1 cellular context compared by ENCODE assay signal in the genomic region with DNA sequence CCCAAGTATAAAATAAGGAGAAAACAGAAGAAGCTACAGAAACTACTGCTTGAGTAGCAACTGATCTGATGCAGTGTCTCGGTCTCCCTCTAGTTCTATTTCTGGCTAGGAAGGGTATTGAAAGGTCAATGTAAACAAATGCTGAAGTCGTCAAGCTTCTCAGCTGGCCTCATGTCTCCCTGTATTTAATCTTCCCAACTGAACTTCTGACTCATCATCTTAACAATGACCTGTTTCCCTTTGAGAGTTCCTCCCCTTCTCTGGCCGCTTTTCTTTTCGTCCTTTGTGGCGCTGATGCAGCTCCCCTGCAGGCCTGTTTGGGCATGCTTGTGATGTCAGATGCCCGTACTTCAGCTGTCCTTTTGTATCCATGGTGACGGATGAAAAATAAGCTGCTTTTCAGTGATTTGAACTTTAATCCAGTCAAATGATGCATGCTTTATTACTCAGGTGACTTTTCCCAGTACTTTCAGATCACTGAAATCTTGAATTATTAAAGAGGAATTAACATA.
TF ChIP-seq lines count a peak whose summit lies in the region.

No MANE protein-coding gene starts in this region.

TF ChIP-seq in HEK293, 187 proteins besides CTCF, POLR2A, EP300 and RAD21 (continued from another document and continues in another):
- TF ChIP-seq, protein P1, sequence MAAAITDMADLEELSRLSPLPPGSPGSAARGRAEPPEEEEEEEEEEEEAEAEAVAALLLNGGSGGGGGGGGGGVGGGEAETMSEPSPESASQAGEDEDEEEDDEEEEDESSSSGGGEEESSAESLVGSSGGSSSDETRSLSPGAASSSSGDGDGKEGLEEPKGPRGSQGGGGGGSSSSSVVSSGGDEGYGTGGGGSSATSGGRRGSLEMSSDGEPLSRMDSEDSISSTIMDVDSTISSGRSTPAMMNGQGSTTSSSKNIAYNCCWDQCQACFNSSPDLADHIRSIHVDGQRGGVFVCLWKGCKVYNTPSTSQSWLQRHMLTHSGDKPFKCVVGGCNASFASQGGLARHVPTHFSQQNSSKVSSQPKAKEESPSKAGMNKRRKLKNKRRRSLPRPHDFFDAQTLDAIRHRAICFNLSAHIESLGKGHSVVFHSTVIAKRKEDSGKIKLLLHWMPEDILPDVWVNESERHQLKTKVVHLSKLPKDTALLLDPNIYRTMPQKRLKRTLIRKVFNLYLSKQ (tag by site-specific recombination; IDR thresholded peaks at IDR 0.05; ENCODE audit: borderline replicate concordance): no peak
- TF ChIP-seq, protein P2, sequence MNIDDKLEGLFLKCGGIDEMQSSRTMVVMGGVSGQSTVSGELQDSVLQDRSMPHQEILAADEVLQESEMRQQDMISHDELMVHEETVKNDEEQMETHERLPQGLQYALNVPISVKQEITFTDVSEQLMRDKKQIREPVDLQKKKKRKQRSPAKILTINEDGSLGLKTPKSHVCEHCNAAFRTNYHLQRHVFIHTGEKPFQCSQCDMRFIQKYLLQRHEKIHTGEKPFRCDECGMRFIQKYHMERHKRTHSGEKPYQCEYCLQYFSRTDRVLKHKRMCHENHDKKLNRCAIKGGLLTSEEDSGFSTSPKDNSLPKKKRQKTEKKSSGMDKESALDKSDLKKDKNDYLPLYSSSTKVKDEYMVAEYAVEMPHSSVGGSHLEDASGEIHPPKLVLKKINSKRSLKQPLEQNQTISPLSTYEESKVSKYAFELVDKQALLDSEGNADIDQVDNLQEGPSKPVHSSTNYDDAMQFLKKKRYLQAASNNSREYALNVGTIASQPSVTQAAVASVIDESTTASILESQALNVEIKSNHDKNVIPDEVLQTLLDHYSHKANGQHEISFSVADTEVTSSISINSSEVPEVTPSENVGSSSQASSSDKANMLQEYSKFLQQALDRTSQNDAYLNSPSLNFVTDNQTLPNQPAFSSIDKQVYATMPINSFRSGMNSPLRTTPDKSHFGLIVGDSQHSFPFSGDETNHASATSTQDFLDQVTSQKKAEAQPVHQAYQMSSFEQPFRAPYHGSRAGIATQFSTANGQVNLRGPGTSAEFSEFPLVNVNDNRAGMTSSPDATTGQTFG (tag by site-specific recombination; IDR thresholded peaks at IDR 0.05; ENCODE audit: borderline replicate concordance): no peak
- TF ChIP-seq, protein P3, sequence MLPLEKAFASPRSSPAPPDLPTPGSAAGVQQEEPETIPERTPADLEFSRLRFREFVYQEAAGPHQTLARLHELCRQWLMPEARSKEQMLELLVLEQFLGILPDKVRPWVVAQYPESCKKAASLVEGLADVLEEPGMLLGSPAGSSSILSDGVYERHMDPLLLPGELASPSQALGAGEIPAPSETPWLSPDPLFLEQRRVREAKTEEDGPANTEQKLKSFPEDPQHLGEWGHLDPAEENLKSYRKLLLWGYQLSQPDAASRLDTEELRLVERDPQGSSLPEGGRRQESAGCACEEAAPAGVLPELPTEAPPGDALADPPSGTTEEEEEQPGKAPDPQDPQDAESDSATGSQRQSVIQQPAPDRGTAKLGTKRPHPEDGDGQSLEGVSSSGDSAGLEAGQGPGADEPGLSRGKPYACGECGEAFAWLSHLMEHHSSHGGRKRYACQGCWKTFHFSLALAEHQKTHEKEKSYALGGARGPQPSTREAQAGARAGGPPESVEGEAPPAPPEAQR (tag by site-specific recombination; IDR thresholded peaks at IDR 0.05): no peak
- TF ChIP-seq ZNF266 (tag by site-specific recombination; IDR thresholded peaks at IDR 0.05; ENCODE audit: low read depth) (no peak), ZNF175 (tag by site-specific recombination; IDR thresholded peaks at IDR 0.05) (no peak), ZNF626 (tag by site-specific recombination; IDR thresholded peaks at IDR 0.05) (no peak), ZNF571 (tag by site-specific recombination; IDR thresholded peaks at IDR 0.05) (no peak), SP2 (tag by site-specific recombination; IDR thresholded peaks at IDR 0.05) (peak; percentile 59), ZNF521 (tag by site-specific recombination; IDR thresholded peaks at IDR 0.05) (no peak), ZNF660 (tag by site-specific recombination; IDR thresholded peaks at IDR 0.05) (peak; percentile 88), WT1 (tag by site-specific recombination; IDR thresholded peaks at IDR 0.05) (peak; percentile 94), ZNF239 (tag by site-specific recombination; IDR thresholded peaks at IDR 0.05) (no peak), ZXDB (tag by site-specific recombination; IDR thresholded peaks at IDR 0.05) (peak; percentile 80; the same call in 1 of the 2 replicates), SCRT1 (tag by site-specific recombination; IDR thresholded peaks at IDR 0.05; ENCODE audit: borderline replicate concordance) (no peak; the same call in 1 of the 2 replicates), ZNF174 (tag by site-specific recombination; IDR thresholded peaks at IDR 0.05) (no peak), ZNF561 (tag by site-specific recombination; IDR thresholded peaks at IDR 0.05; ENCODE audit: borderline replicate concordance) (peak; percentile 66), MEIS1 (CRISPR knock-in tag; IDR thresholded peaks at IDR 0.05; ENCODE audit: borderline replicate concordance) (no peak), ZNF311 (tag by site-specific recombination; IDR thresholded peaks at IDR 0.05; ENCODE audit: borderline replicate concordance) (no peak), SALL2 (tag by site-specific recombination; IDR thresholded peaks at IDR 0.05; ENCODE audit: borderline replicate concordance) (no peak), ZNF664 (tag by site-specific recombination; IDR thresholded peaks at IDR 0.05) (no peak), ZNF426 (tag by site-specific recombination; IDR thresholded peaks at IDR 0.05) (no peak), ZNF416 (tag by site-specific recombination; IDR thresholded peaks at IDR 0.05) (no peak), MZF1 (tag by site-specific recombination; IDR thresholded peaks at IDR 0.05; ENCODE audit: borderline replicate concordance) (peak; percentile 88), ZNF596 (tag by site-specific recombination; IDR thresholded peaks at IDR 0.05) (no peak; the same call in 1 of the 2 replicates), ZNF785 (tag by site-specific recombination; IDR thresholded peaks at IDR 0.05) (no peak), ZNF600 (tag by site-specific recombination; IDR thresholded peaks at IDR 0.05) (peak; percentile 58; the same call in 1 of the 2 replicates), KLF1 (tag by site-specific recombination; IDR thresholded peaks at IDR 0.05) (no peak), ZEB2 (tag by site-specific recombination; IDR thresholded peaks at IDR 0.05) (peak; percentile 94), ZNF76 (tag by site-specific recombination; IDR thresholded peaks at IDR 0.05; ENCODE audit: borderline replicate concordance, low read depth) (peak; percentile 20; the same call in 1 of the 2 replicates), ZNF221 (tag by site-specific recombination; IDR thresholded peaks at IDR 0.05; ENCODE audit: borderline replicate concordance) (no peak), SP3 (tag by site-specific recombination; IDR thresholded peaks at IDR 0.05) (no peak), ZFP41 (tag by site-specific recombination; IDR thresholded peaks at IDR 0.05; ENCODE audit: borderline replicate concordance) (no peak), SCRT2 (tag by site-specific recombination; IDR thresholded peaks at IDR 0.05) (peak; percentile 94)
- TF ChIP-seq, protein P4, sequence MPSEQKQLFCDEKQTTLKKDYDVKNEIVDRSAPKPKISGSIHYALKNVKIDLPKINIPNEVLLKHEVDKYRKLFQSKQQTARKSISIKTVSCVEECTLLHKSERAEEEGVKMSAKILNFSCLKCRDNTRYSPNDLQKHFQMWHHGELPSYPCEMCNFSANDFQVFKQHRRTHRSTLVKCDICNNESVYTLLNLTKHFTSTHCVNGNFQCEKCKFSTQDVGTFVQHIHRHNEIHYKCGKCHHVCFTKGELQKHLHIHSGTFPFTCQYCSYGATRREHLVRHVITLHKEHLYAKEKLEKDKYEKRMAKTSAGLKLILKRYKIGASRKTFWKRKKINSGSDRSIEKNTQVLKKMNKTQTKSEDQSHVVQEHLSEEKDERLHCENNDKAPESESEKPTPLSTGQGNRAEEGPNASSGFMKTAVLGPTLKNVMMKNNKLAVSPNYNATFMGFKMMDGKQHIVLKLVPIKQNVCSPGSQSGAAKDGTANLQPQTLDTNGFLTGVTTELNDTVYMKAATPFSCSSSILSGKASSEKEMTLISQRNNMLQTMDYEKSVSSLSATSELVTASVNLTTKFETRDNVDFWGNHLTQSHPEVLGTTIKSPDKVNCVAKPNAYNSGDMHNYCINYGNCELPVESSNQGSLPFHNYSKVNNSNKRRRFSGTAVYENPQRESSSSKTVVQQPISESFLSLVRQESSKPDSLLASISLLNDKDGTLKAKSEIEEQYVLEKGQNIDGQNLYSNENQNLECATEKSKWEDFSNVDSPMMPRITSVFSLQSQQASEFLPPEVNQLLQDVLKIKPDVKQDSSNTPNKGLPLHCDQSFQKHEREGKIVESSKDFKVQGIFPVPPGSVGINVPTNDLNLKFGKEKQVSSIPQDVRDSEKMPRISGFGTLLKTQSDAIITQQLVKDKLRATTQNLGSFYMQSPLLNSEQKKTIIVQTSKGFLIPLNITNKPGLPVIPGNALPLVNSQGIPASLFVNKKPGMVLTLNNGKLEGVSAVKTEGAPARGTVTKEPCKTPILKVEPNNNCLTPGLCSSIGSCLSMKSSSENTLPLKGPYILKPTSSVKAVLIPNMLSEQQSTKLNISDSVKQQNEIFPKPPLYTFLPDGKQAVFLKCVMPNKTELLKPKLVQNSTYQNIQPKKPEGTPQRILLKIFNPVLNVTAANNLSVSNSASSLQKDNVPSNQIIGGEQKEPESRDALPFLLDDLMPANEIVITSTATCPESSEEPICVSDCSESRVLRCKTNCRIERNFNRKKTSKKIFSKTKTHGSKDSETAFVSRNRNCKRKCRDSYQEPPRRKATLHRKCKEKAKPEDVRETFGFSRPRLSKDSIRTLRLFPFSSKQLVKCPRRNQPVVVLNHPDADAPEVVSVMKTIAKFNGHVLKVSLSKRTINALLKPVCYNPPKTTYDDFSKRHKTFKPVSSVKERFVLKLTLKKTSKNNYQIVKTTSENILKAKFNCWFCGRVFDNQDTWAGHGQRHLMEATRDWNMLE (tag by site-specific recombination; conservative IDR thresholded peaks at IDR 0.05; ENCODE audit: low read depth): no peak
- TF ChIP-seq, protein P5, sequence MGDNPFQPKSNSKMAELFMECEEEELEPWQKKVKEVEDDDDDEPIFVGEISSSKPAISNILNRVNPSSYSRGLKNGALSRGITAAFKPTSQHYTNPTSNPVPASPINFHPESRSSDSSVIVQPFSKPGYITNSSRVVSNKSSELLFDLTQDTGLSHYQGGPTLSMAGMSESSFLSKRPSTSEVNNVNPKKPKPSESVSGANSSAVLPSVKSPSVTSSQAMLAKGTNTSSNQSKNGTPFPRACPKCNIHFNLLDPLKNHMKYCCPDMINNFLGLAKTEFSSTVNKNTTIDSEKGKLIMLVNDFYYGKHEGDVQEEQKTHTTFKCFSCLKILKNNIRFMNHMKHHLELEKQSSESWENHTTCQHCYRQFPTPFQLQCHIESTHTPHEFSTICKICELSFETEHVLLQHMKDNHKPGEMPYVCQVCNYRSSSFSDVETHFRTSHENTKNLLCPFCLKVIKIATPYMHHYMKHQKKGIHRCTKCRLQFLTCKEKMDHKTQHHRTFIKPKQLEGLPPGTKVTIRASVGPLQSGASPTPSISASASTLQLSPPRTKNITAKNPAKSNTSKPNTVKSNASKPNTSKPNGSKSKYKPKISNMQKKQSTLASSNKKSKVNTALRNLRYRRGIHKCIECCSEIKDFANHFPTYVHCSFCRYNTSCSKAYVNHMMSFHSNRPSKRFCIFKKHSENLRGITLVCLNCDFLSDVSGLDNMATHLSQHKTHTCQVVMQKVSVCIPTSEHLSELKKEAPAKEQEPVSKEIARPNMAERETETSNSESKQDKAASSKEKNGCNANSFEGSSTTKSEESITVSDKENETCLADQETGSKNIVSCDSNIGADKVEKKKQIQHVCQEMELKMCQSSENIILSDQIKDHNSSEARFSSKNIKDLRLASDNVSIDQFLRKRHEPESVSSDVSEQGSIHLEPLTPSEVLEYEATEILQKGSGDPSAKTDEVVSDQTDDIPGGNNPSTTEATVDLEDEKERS (tag by site-specific recombination; IDR thresholded peaks at IDR 0.05): no peak
- TF ChIP-seq, protein P6, sequence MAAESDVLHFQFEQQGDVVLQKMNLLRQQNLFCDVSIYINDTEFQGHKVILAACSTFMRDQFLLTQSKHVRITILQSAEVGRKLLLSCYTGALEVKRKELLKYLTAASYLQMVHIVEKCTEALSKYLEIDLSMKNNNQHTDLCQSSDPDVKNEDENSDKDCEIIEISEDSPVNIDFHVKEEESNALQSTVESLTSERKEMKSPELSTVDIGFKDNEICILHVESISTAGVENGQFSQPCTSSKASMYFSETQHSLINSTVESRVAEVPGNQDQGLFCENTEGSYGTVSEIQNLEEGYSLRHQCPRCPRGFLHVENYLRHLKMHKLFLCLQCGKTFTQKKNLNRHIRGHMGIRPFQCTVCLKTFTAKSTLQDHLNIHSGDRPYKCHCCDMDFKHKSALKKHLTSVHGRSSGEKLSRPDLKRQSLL (tag by site-specific recombination; IDR thresholded peaks at IDR 0.05): no peak
- TF ChIP-seq, protein P7, sequence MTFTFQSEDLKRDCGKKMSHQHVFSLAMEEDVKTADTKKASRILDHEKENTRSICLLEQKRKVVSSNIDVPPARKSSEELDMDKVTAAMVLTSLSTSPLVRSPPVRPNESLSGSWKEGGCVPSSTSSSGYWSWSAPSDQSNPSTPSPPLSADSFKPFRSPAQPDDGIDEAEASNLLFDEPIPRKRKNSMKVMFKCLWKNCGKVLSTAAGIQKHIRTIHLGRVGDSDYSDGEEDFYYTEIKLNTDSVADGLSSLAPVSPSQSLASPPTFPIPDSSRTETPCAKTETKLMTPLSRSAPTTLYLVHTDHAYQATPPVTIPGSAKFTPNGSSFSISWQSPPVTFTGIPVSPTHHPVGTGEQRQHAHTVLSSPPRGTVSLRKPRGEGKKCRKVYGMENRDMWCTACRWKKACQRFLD (tag by site-specific recombination; IDR thresholded peaks at IDR 0.05): no peak
- TF ChIP-seq, protein P8, sequence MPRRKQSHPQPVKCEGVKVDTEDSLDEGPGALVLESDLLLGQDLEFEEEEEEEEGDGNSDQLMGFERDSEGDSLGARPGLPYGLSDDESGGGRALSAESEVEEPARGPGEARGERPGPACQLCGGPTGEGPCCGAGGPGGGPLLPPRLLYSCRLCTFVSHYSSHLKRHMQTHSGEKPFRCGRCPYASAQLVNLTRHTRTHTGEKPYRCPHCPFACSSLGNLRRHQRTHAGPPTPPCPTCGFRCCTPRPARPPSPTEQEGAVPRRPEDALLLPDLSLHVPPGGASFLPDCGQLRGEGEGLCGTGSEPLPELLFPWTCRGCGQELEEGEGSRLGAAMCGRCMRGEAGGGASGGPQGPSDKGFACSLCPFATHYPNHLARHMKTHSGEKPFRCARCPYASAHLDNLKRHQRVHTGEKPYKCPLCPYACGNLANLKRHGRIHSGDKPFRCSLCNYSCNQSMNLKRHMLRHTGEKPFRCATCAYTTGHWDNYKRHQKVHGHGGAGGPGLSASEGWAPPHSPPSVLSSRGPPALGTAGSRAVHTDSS (tag by site-specific recombination; IDR thresholded peaks at IDR 0.05): no peak
